1 cellular context compared by ENCODE assay signal in the genomic region with DNA sequence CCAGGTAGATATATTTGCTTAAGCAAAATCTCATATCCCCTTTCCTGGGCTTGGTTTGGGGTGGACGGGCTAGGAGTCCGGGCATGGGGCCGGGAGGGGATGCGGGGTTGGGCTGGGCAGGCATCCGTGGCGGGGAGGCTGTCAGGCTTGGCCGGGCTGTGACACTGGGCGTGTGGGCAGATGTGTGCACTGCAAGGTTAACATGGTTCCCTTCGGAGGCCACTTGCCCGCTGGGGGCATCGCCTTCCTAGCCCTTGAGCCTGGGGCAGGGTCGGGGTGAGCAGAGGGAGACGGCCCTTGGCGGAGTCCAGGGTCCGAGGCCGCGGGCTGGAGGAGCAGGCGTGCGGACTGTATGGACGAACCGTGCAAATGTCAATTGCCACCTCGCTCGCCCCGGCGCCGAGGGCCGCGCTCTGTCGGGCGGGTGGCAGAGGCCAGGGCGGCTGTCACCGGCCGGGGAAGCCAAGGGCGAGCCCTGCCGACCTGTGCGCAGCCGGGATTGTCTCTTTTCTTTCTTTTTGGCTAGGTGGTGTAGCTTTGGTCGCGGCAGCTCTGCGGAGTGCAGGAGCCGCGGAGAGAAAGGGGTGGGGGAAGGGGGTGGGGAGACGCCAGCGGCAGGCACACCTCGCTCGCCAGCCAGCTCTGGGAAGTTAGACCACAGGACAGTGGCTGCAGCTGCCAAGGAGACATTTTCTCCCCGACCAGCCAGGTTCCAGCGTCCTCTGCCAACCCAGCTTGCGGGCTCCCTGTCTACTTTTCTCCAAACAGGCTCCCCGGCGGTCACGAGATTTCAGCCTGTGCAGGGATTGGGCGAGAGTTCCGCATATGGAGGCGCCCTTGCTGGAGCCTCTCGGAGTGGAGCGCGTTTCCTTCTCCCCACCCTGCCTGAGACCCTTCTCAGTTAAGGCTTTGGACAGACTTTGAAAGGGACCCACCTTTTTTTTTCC.
A peak's percentile ranks its signal among the peaks of the same experiment; 100 is the strongest.
TF ChIP-seq lines count a peak whose summit lies in the region.

No MANE protein-coding gene starts in this region.

TF ChIP-seq in HepG2, 621 proteins besides CTCF, POLR2A, EP300 and RAD21 (continued from another document and continues in another):
- TF ChIP-seq, protein P1, sequence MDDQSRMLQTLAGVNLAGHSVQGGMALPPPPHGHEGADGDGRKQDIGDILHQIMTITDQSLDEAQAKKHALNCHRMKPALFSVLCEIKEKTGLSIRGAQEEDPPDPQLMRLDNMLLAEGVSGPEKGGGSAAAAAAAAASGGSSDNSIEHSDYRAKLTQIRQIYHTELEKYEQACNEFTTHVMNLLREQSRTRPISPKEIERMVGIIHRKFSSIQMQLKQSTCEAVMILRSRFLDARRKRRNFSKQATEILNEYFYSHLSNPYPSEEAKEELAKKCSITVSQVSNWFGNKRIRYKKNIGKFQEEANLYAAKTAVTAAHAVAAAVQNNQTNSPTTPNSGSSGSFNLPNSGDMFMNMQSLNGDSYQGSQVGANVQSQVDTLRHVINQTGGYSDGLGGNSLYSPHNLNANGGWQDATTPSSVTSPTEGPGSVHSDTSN (CRISPR knock-in tag; IDR thresholded peaks at IDR 0.05; ENCODE audit: borderline replicate concordance) = no peak
- TF ChIP-seq TBP (CRISPR knock-in tag; IDR thresholded peaks at IDR 0.05) = no peak
- no peak for TF ChIP-seq PAWR (CRISPR knock-in tag; IDR thresholded peaks at IDR 0.05; ENCODE audit: borderline replicate concordance)
- 0 out of 2 replicates have a peak, but pooled peaks have one; percentile 33 for TF ChIP-seq SNAPC2 (CRISPR knock-in tag; IDR thresholded peaks at IDR 0.05)
- TF ChIP-seq, protein P2, sequence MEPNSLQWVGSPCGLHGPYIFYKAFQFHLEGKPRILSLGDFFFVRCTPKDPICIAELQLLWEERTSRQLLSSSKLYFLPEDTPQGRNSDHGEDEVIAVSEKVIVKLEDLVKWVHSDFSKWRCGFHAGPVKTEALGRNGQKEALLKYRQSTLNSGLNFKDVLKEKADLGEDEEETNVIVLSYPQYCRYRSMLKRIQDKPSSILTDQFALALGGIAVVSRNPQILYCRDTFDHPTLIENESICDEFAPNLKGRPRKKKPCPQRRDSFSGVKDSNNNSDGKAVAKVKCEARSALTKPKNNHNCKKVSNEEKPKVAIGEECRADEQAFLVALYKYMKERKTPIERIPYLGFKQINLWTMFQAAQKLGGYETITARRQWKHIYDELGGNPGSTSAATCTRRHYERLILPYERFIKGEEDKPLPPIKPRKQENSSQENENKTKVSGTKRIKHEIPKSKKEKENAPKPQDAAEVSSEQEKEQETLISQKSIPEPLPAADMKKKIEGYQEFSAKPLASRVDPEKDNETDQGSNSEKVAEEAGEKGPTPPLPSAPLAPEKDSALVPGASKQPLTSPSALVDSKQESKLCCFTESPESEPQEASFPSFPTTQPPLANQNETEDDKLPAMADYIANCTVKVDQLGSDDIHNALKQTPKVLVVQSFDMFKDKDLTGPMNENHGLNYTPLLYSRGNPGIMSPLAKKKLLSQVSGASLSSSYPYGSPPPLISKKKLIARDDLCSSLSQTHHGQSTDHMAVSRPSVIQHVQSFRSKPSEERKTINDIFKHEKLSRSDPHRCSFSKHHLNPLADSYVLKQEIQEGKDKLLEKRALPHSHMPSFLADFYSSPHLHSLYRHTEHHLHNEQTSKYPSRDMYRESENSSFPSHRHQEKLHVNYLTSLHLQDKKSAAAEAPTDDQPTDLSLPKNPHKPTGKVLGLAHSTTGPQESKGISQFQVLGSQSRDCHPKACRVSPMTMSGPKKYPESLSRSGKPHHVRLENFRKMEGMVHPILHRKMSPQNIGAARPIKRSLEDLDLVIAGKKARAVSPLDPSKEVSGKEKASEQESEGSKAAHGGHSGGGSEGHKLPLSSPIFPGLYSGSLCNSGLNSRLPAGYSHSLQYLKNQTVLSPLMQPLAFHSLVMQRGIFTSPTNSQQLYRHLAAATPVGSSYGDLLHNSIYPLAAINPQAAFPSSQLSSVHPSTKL (CRISPR knock-in tag; IDR thresholded peaks at IDR 0.05) = peak; percentile 42; the same call in 1 of the 2 replicates
- TF ChIP-seq ETV6 (CRISPR knock-in tag; conservative IDR thresholded peaks at IDR 0.05) = no peak
- no peak for TF ChIP-seq E2F2 (CRISPR knock-in tag; IDR thresholded peaks at IDR 0.05; ENCODE audit: borderline replicate concordance)
- TF ChIP-seq, protein P3, sequence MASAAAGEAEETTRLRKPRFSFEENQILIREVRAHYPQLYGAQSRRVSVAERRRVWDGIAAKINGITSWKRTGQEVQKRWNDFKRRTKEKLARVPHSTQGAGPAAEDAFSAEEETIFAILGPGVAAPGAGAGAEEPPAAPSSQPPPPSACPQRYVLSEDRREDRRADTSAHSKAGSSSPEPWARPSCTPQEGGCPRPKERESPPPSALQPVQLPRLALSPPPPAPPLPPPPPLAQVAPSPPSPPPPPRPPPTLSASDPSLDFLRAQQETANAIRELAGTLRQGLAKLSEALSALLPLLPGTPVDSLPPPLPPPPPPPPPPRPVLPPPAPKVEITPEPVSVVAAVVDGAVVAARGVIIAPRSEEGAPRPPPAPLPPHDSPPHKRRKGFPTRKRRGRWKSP (CRISPR knock-in tag; IDR thresholded peaks at IDR 0.05) = peak; percentile 50; the same call in 1 of the 2 replicates
- TF ChIP-seq POGZ (CRISPR knock-in tag; IDR thresholded peaks at IDR 0.05) = no peak; the same call in none of the 2 replicates
- TF ChIP-seq KDM1A (CRISPR knock-in tag; IDR thresholded peaks at IDR 0.05) = no peak
- no peak for TF ChIP-seq CBX1 (IDR thresholded peaks at IDR 0.05; ENCODE audit: low read depth)
- 0 out of 2 replicates have a peak, but pooled peaks have one; percentile 4 for TF ChIP-seq ZNF629 (CRISPR knock-in tag; conservative IDR thresholded peaks at IDR 0.05)
- TF ChIP-seq PAX8 (CRISPR knock-in tag; IDR thresholded peaks at IDR 0.05; ENCODE audit: borderline replicate concordance) = no peak
- TF ChIP-seq SRF (IDR thresholded peaks at IDR 0.05; ENCODE audit: low read depth, low read length) = no peak
- TF ChIP-seq SETDB1 (CRISPR knock-in tag; IDR thresholded peaks at IDR 0.05; ENCODE audit: borderline replicate concordance) = no peak
- TF ChIP-seq ZC3H13 (CRISPR knock-in tag; IDR thresholded peaks at IDR 0.05) = no peak
- no peak for TF ChIP-seq ZNF44 (CRISPR knock-in tag; IDR thresholded peaks at IDR 0.05)
- peak; percentile 12; the same call in 1 of the 2 replicates for TF ChIP-seq CHD2 (IDR thresholded peaks at IDR 0.05; ENCODE audit: low read depth, low read length)
- no peak for TF ChIP-seq MIER2 (CRISPR knock-in tag; IDR thresholded peaks at IDR 0.05)
- no peak for TF ChIP-seq EEA1 (CRISPR knock-in tag; IDR thresholded peaks at IDR 0.05; ENCODE audit: borderline replicate concordance)
- peak; percentile 64; the same call in 1 of the 2 replicates for TF ChIP-seq MYC (CRISPR knock-in tag; IDR thresholded peaks at IDR 0.05; ENCODE audit: borderline replicate concordance)
- no peak for TF ChIP-seq ZNF713 (CRISPR knock-in tag; IDR thresholded peaks at IDR 0.05)
- TF ChIP-seq HOXA5 (CRISPR knock-in tag; IDR thresholded peaks at IDR 0.05) = no peak
- TF ChIP-seq CBFB (CRISPR knock-in tag; IDR thresholded peaks at IDR 0.05) = no peak
- TF ChIP-seq CAMTA2 (CRISPR knock-in tag; IDR thresholded peaks at IDR 0.05; ENCODE audit: borderline replicate concordance) = no peak
- no peak for TF ChIP-seq SATB2 (CRISPR knock-in tag; IDR thresholded peaks at IDR 0.05)
- TF ChIP-seq ZEB1 (IDR thresholded peaks at IDR 0.05; ENCODE audit: insufficient replicate concordance, low read depth) = no peak
- TF ChIP-seq JDP2 (CRISPR knock-in tag; IDR thresholded peaks at IDR 0.05; ENCODE audit: borderline replicate concordance) = no peak
- no peak for TF ChIP-seq ZNF572 (CRISPR knock-in tag; IDR thresholded peaks at IDR 0.05)
- 0 out of 2 replicates have a peak, but pooled peaks have one; percentile 38 for TF ChIP-seq ERF (CRISPR knock-in tag; IDR thresholded peaks at IDR 0.05)
- TF ChIP-seq PITX1 (CRISPR knock-in tag; IDR thresholded peaks at IDR 0.05) = no peak; the same call in none of the 2 replicates
- TF ChIP-seq RBM22 (optimal IDR thresholded peaks at IDR 0.05; ENCODE audit: low read length) = no peak
- TF ChIP-seq NFKB2 (CRISPR knock-in tag; IDR thresholded peaks at IDR 0.05; ENCODE audit: borderline replicate concordance) = peak; percentile 63; the same call in 1 of the 2 replicates
- no peak for TF ChIP-seq ZNF674 (CRISPR knock-in tag; IDR thresholded peaks at IDR 0.05; ENCODE audit: low read depth)
- no peak for TF ChIP-seq CBX2 (IDR thresholded peaks at IDR 0.05; ENCODE audit: low read depth, low read length)
- no peak for TF ChIP-seq CBX2 (CRISPR knock-in tag; IDR thresholded peaks at IDR 0.05; ENCODE audit: low read depth)
- TF ChIP-seq SMAD9 (CRISPR knock-in tag; IDR thresholded peaks at IDR 0.05) = no peak
- no peak for TF ChIP-seq XRCC5 (optimal IDR thresholded peaks at IDR 0.05; ENCODE audit: low read length)
- TF ChIP-seq ZHX1 (CRISPR knock-in tag; IDR thresholded peaks at IDR 0.05; ENCODE audit: low read depth) = no peak
- TF ChIP-seq PHF21A (CRISPR knock-in tag; IDR thresholded peaks at IDR 0.05) = no peak
- TF ChIP-seq ZBTB7A (CRISPR knock-in tag; IDR thresholded peaks at IDR 0.05) = no peak
- TF ChIP-seq ZNF720 (CRISPR knock-in tag; IDR thresholded peaks at IDR 0.05) = no peak
- TF ChIP-seq NFYB (CRISPR knock-in tag; IDR thresholded peaks at IDR 0.05) = peak; percentile 65
- peak; percentile 52 for TF ChIP-seq ZMYM4 (CRISPR knock-in tag; IDR thresholded peaks at IDR 0.05)
- TF ChIP-seq ARNT (IDR thresholded peaks at IDR 0.05) = no peak
- no peak; the same call in 1 of the 2 replicates for TF ChIP-seq ELF1 (CRISPR knock-in tag; IDR thresholded peaks at IDR 0.05)
- TF ChIP-seq ZNF383 (CRISPR knock-in tag; IDR thresholded peaks at IDR 0.05; ENCODE audit: borderline replicate concordance) = no peak
- TF ChIP-seq ARID3A (IDR thresholded peaks at IDR 0.05; ENCODE audit: low read depth, low read length) = no peak
- TF ChIP-seq ZNF33A (CRISPR knock-in tag; IDR thresholded peaks at IDR 0.05; ENCODE audit: borderline replicate concordance) = no peak
- TF ChIP-seq HNRNPLL (IDR thresholded peaks at IDR 0.05; ENCODE audit: low read depth, low read length, poor library complexity, severe bottlenecking) = peak; percentile 52
- TF ChIP-seq ZNF101 (CRISPR knock-in tag; IDR thresholded peaks at IDR 0.05; ENCODE audit: borderline replicate concordance, low read depth) = no peak
- TF ChIP-seq, protein P4, sequence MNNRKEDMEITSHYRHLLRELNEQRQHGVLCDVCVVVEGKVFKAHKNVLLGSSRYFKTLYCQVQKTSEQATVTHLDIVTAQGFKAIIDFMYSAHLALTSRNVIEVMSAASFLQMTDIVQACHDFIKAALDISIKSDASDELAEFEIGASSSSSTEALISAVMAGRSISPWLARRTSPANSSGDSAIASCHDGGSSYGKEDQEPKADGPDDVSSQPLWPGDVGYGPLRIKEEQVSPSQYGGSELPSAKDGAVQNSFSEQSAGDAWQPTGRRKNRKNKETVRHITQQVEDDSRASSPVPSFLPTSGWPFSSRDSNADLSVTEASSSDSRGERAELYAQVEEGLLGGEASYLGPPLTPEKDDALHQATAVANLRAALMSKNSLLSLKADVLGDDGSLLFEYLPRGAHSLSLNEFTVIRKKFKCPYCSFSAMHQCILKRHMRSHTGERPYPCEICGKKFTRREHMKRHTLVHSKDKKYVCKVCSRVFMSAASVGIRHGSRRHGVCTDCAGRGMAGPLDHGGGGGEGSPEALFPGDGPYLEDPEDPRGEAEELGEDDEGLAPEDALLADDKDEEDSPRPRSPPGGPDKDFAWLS (CRISPR knock-in tag; IDR thresholded peaks at IDR 0.05; ENCODE audit: borderline replicate concordance) = no peak
